9 cellular contexts compared by ENCODE assay signal in genomic region chr7:7772385-7772784, GRCh38. TPM values are rescaled to one million over a fixed set of nuclear protein-coding genes. Genes with fewer than 3 reads are reported as not detected.
DNase-seq lines count a peak whose midpoint lies in the region; ATAC-seq lines count a peak whose summit lies in the region.
"Had no signal": no experiment of that assay in that cellular context is flagged by ENCODE, and none has a peak within 500 bp of the region (broad histone marks: within the 10 kb centered on the region; RNA-seq: fewer than 3 reads in every experiment).

No MANE protein-coding gene starts in this region.

- peak; percentile 39 for ATAC-seq in GM18519 (IDR thresholded peaks at IDR 0.05; ENCODE audit: low FRiP score, unreplicated experiment)
- peak; percentile 42 for ATAC-seq in HG03097 (IDR thresholded peaks at IDR 0.05; ENCODE audit: low FRiP score, unreplicated experiment)
- no peak for ATAC-seq in GM19023 (IDR thresholded peaks at IDR 0.05; ENCODE audit: unreplicated experiment)
- ATAC-seq: K562 had no signal

- peak; percentile 38 for DNase-seq in SK-N-DZ (ENCODE audit: low spot score)
- peak; percentile 41 for DNase-seq in kidney tubule cell (ENCODE audit: low spot score)
- DNase-seq in SKM-1 treated with dmso at 0.1 percent for 144 hours (lab: John Stamatoyannopoulos, UW; ENCODE audit: unreplicated experiment), result no peak
- DNase-seq in AG08395 (ENCODE audit: low spot score), result no peak
- DNase-seq in NCI-H1048 (lab: John Stamatoyannopoulos, UW), result no peak

RNA-seq across cellular contexts. Expression of gene RPA3, which starts 54.0 kb away (rescaled TPM):
- 119 and 137 TPM in 2 replicates for polyA plus RNA-seq in SK-N-DZ (2014; cell fraction: cytosol; rRNA removed)
- polyA plus RNA-seq in SK-N-DZ (2014; cell fraction: nucleus; rRNA removed), result 111 and 157 TPM in 2 replicates

Comparison
In these comparisons a context has a peak if more than half of its experiments do, and no peak if none do; other contexts are left out.
1. DNase-seq: peak in SK-N-DZ (single experiment) and kidney tubule cell (single experiment); none in SKM-1 treated with dmso at 0.1 percent for 144 hours (single experiment), AG08395 (single experiment) and NCI-H1048 (single experiment).